Comparison of ENCODE assay signal across 17 cellular contexts in genomic region chr12:103960567-103961227, GRCh38.
"Had no signal": no experiment of that assay in that cellular context is flagged by ENCODE, and none has a peak within 500 bp of the region (broad histone marks: within the 10 kb centered on the region; RNA-seq: fewer than 3 reads in every experiment).

No MANE protein-coding gene starts in this region.

- H3K27ac Mint-ChIP-seq: activated naive CD4-positive, alpha-beta T cell treated with anti-CD3 and anti-CD28 coated beads, Interleukin-2, amount 10 ng/mL, durations not matched to agents 7 days and 5 days; stimulated activated naive CD8-positive, alpha-beta T cell treated with anti-CD3 and anti-CD28 coated beads, Interleukin-15, Interleukin-2, amounts not matched to agents 100 ng/mL and 50 ng/mL, for 24 hours had no signal

- H3K9me3 ChIP-seq: ascending aorta, gastroesophageal sphincter, psoas muscle, tibial nerve had no signal

- H3K27me3 ChIP-seq: ascending aorta, gastroesophageal sphincter, tibial nerve had no signal

- H3K27ac ChIP-seq: ascending aorta, gastroesophageal sphincter, psoas muscle, skin epidermis, tibial nerve had no signal

- H3K27me3 Mint-ChIP-seq: naive thymus-derived CD4-positive, alpha-beta T cell; stimulated activated naive CD8-positive, alpha-beta T cell treated with anti-CD3 and anti-CD28 coated beads, Interleukin-15, Interleukin-2, amounts not matched to agents 100 ng/mL and 50 ng/mL, for 24 hours had no signal

- H3K4me3 ChIP-seq: ascending aorta, gastroesophageal sphincter, psoas muscle, skin epidermis, tibial nerve had no signal

- H3K4me3 Mint-ChIP-seq: activated naive CD4-positive, alpha-beta T cell treated with anti-CD3 and anti-CD28 coated beads, Interleukin-2, amount 10 ng/mL, durations not matched to agents 7 days and 5 days; activated T-cell treated with anti-CD3 and anti-CD28 coated beads, Interleukin-2, amount 50 U/mL, for 4 hours; naive thymus-derived CD4-positive, alpha-beta T cell; stimulated activated naive CD8-positive, alpha-beta T cell treated with anti-CD3 and anti-CD28 coated beads, Interleukin-15, Interleukin-2, amounts not matched to agents 100 ng/mL and 50 ng/mL, for 24 hours had no signal

- ATAC-seq: activated T-cell treated with anti-CD3 and anti-CD28 coated beads, Interleukin-2, amount 50 U/mL, for 4 hours; esophagus mucosa; gastroesophageal sphincter; naive thymus-derived CD4-positive, alpha-beta T cell; psoas muscle; right cardiac atrium had no signal

- H3K9me3 Mint-ChIP-seq: activated naive CD4-positive, alpha-beta T cell treated with anti-CD3 and anti-CD28 coated beads, Interleukin-2, amount 10 ng/mL, durations not matched to agents 7 days and 5 days; activated T-cell treated with anti-CD3 and anti-CD28 coated beads, Interleukin-2, amount 50 U/mL, for 4 hours; stimulated activated naive CD8-positive, alpha-beta T cell treated with anti-CD3 and anti-CD28 coated beads, Interleukin-15, Interleukin-2, amounts not matched to agents 100 ng/mL and 50 ng/mL, for 24 hours had no signal

- DNase-seq: activated CD4-positive, alpha-beta T cell treated with anti-CD3 and anti-CD28 coated beads, Interleukin-2, amount 50 U/mL, for 1 hour; activated CD4-positive, CD25-positive, alpha-beta regulatory T cell treated with anti-CD3 and anti-CD28 coated beads, Interleukin-2, amount 50 U/mL, for 72 hours; activated CD8-positive, alpha-beta memory T cell treated with anti-CD3 and anti-CD28 coated beads, Interleukin-2, amount 50 U/mL, for 4 hours; activated effector memory CD4-positive, alpha-beta T cell treated with Interleukin-2 at 50 U/mL for 16 hours; activated naive CD4-positive, alpha-beta T cell treated with anti-CD3 and anti-CD28 coated beads, Interleukin-2, amount 10 ng/mL, durations not matched to agents 7 days and 5 days; activated T-cell treated with anti-CD3 and anti-CD28 coated beads, Interleukin-2, amount 50 U/mL, for 4 hours; cortex of kidney; mesenchymal stem cell; naive thymus-derived CD4-positive, alpha-beta T cell; psoas muscle; right cardiac atrium had no signal

- H3K36me3 ChIP-seq: ascending aorta, gastroesophageal sphincter, tibial nerve had no signal
